In genomic region chr5:149618581-149619248, GRCh38 we compare ENCODE assay signal across 1 cellular context.
TF ChIP-seq lines count a peak whose summit lies in the region.

No MANE protein-coding gene starts in this region.

TF ChIP-seq in HEK293, 187 proteins besides CTCF, POLR2A, EP300 and RAD21 (continued from another document):
- TF ChIP-seq ZNF692 (tag by site-specific recombination; IDR thresholded peaks at IDR 0.05) (peak; percentile 68; the same call in 1 of the 2 replicates), REST (tag by site-specific recombination; IDR thresholded peaks at IDR 0.05) (peak; percentile 62; the same call in 1 of the 2 replicates), SETDB1 (IDR thresholded peaks at IDR 0.05; ENCODE audit: insufficient read length, low read length) (no peak), PRDM10 (tag by site-specific recombination; IDR thresholded peaks at IDR 0.05) (no peak)
